In genomic region chr2:168089200-168089599, GRCh38 we compare ENCODE assay signal across 12 cellular contexts.
A peak's percentile ranks its signal among the peaks of the same experiment; 100 is the strongest.
DNase-seq lines count a peak whose midpoint lies in the region; ATAC-seq, FAIRE-seq and TF ChIP-seq lines count a peak whose summit lies in the region.
"Had no signal": no experiment of that assay in that cellular context is flagged by ENCODE, and none has a peak within 500 bp of the region (broad histone marks: within the 10 kb centered on the region; RNA-seq: fewer than 3 reads in every experiment).

No MANE protein-coding gene starts in this region.

- peak; percentile 18 for FAIRE-seq in endometrium (lab: Jason Lieb, UNC)
- FAIRE-seq: keratinocyte had no signal

- H3K36me3 ChIP-seq in DND-41 (ENCODE audit: insufficient read depth, low read length), result no peaks in the 10 kb centered on the region; the same call in 1 of the 2 replicates
- no peaks in the 10 kb centered on the region for H3K36me3 ChIP-seq in testis (ENCODE audit: low read depth, missing control alignments)

- DNase-seq in DND-41, result no peak
- DNase-seq in NCI-H510A treated with DMSO at 0.1 percent for 48 hours (lab: John Stamatoyannopoulos, UW), result no peak
- DNase-seq in right cardiac atrium, result no peak
- DNase-seq in testis, result no peak
- DNase-seq: dermis blood vessel endothelial cell; GOT3; KBM-7; stimulated activated CD4-positive, alpha-beta T cell treated with anti-CD3 and anti-CD28 coated beads, Interleukin-4, amount 100 ng/mL, for 1 hour had no signal

- no peak overlapping the region for H3K4me2 ChIP-seq in DND-41 (ENCODE audit: insufficient read depth, low read length)

- H3K9ac ChIP-seq in DND-41 (ENCODE audit: low read depth, low read length), result no peak overlapping the region

- H3K4me3 ChIP-seq in DND-41 (ENCODE audit: low read depth in 1 of 2, low read length in 2 of 2), result no peak overlapping the region
- H3K4me3 ChIP-seq in right cardiac atrium (ENCODE audit: low read length), result no peak overlapping the region
- H3K4me3 ChIP-seq in testis, result no peak overlapping the region

- H2AFZ ChIP-seq in DND-41 (ENCODE audit: low read depth, low read length), result no peak overlapping the region

- H3K27ac ChIP-seq in DND-41 (ENCODE audit: low read length) (0 out of 2 replicates have a peak overlapping the region, but pooled peaks have one; percentile 34), right cardiac atrium (ENCODE audit: low read length) (no peak overlapping the region), testis (no peak overlapping the region)

- H3K27me3 ChIP-seq in DND-41 (ENCODE audit: insufficient read depth, low read length, poor library complexity), result no peaks in the 10 kb centered on the region
- H3K27me3 ChIP-seq in right cardiac atrium (ENCODE audit: control insufficient read depth, insufficient read depth), result no peaks in the 10 kb centered on the region
- H3K27me3 ChIP-seq in testis, result no peaks in the 10 kb centered on the region

- intact Hi-C loops in right cardiac atrium (cut with DNase I) (no loop called here), testis (cut with DNase I; ENCODE audit: low total_unique reads) (no loop called here)

- H3K4me1 ChIP-seq in DND-41 (ENCODE audit: insufficient read depth, low read length) (peaks cover 12% of the 10 kb centered on the region), right cardiac atrium (ENCODE audit: control insufficient read depth, insufficient read depth, low read length) (peaks cover 2% of the 10 kb centered on the region), testis (peaks cover 30% of the 10 kb centered on the region)

- no peaks in the 10 kb centered on the region for H3K79me2 ChIP-seq in DND-41 (ENCODE audit: insufficient read depth, low read length)

- H4K20me1 ChIP-seq in DND-41 (ENCODE audit: insufficient read depth, low read length), result no peaks in the 10 kb centered on the region

- WGBS in right cardiac atrium, result 97% methylated on average over 1 of the region's 1 CpG
- 45 to 72% methylated on average over 1 of the region's 1 CpG for WGBS in testis, 2 donors

- H3K9me3 ChIP-seq in DND-41 (ENCODE audit: insufficient read depth, low read length, severe bottlenecking), result no peaks in the 10 kb centered on the region
- H3K9me3 ChIP-seq in right cardiac atrium (ENCODE audit: control insufficient read depth, low read length), result no peaks in the 10 kb centered on the region
- no peaks in the 10 kb centered on the region for H3K9me3 ChIP-seq in testis

- ATAC-seq in DND-41 (ENCODE audit: insufficient read depth, low read depth) (peak; percentile 47; the same call in 1 of the 3 replicates), GM19035 (IDR thresholded peaks at IDR 0.05; ENCODE audit: unreplicated experiment) (peak; percentile 51), HG03432 (IDR thresholded peaks at IDR 0.05; ENCODE audit: unreplicated experiment) (peak; percentile 49), right cardiac atrium (no peak)

- no peak for TF ChIP-seq POLR2A in testis (IDR thresholded peaks at IDR 0.05)

- TF ChIP-seq CTCF in DND-41 (IDR thresholded peaks at IDR 0.05; ENCODE audit: borderline replicate concordance, extremely low read depth, low read length, poor library complexity, severe bottlenecking), result no peak
- TF ChIP-seq CTCF in testis (IDR thresholded peaks at IDR 0.05), result no peak

Comparison
In these comparisons a context has a peak if more than half of its experiments do, and no peak if none do; other contexts are left out.
1. ATAC-seq: peak in DND-41 (single experiment), GM19035 (single experiment) and HG03432 (single experiment); none in right cardiac atrium (0 of 2).